ENCODE assay signal across 8 cellular contexts in the genomic region with DNA sequence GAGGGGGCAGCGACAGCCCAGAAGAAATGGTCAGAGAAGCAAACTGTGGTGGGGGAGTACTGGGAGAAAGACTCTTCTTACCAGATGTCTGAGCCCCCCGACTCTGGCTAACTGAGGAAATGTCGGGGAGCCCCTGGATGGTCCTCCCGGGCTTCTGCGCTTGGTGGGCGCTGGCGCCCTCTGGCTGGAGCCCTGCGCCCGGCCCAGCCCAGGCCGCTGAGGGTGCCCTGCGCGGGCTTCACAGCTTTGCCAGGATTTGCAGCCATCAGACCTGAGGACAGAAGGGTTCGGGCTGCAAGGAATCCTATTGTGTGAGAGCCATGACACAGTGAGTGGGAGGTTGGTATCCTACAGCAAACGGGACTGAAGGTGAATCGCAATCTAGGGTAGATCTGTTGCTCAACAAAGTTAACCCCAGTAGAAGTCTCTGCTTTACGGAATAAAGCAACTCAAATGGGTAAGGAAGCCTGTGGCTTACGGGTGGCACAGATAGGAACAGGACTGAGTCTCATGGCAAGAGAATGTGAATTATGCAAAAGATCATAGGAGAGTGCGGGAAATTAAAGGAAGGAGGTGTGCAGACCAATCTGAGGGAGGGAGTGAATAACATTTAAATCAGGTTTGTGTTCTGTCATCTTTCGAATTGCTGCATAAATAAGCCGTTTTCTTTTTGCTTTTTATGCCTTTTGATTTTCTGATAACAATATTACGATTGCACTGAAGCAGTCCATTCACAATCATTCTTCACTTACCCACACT. TPM values are rescaled to one million over a fixed set of nuclear protein-coding genes. Genes with fewer than 3 reads are reported as not detected.
DNase-seq lines count a peak whose midpoint lies in the region; ATAC-seq and TF ChIP-seq lines count a peak whose summit lies in the region.

No MANE protein-coding gene starts in this region.

- no peaks in the 10 kb centered on the region for H3K9me3 ChIP-seq in BE2C
- no peaks in the 10 kb centered on the region for H3K9me3 ChIP-seq in HUES64 (ENCODE audit: insufficient read depth, low read depth, low read length)
- H3K9me3 ChIP-seq in WERI-Rb-1 (ENCODE audit: severe bottlenecking) = no peaks in the 10 kb centered on the region
- H3K9me3 ChIP-seq in upper lobe of right lung = no peaks in the 10 kb centered on the region

- intact Hi-C loops in upper lobe of right lung (cut with DNase I) = no loop called here

- H3K4me1 ChIP-seq in BE2C (no peaks in the 10 kb centered on the region), HUES64 (ENCODE audit: insufficient read depth, low read length) (peaks cover 12% of the 10 kb centered on the region), upper lobe of right lung (no peaks in the 10 kb centered on the region)

- DNase-seq in BE2C = peak; percentile 18
- peak; percentile 71 for DNase-seq in WERI-Rb-1
- DNase-seq in fibroblast of gingiva (ENCODE audit: low read depth) = peak; percentile 25
- DNase-seq in mucosa of gallbladder (ENCODE audit: low spot score) = peak; percentile 40
- peak; percentile 75 for DNase-seq in upper lobe of right lung
- no peak for DNase-seq in KG1 (lab: John Stamatoyannopoulos, UW)

- 18% methylated on average over 21 of the region's 21 CpGs for WGBS in HUES64

- TF ChIP-seq CTCF in BE2C (IDR thresholded peaks at IDR 0.05; ENCODE audit: low read depth, low read length) (peak; percentile 58), WERI-Rb-1 (IDR thresholded peaks at IDR 0.05; ENCODE audit: low read depth, low read length) (peak; percentile 85), upper lobe of right lung (IDR thresholded peaks at IDR 0.05) (peak; percentile 60)

- H3K4me3 ChIP-seq in BE2C (ENCODE audit: low read depth, low read length) = peak overlapping the region; percentile 51
- peak overlapping the region; percentile 73 for H3K4me3 ChIP-seq in HUES64 (ENCODE audit: low read length)
- peak overlapping the region; percentile 60 for H3K4me3 ChIP-seq in WERI-Rb-1 (ENCODE audit: low read depth, low read length)
- peak overlapping the region; percentile 65 for H3K4me3 ChIP-seq in upper lobe of right lung

- H3K36me3 ChIP-seq in BE2C (no peaks in the 10 kb centered on the region), HUES64 (ENCODE audit: insufficient read depth, low read length) (no peaks in the 10 kb centered on the region), WERI-Rb-1 (no peaks in the 10 kb centered on the region), upper lobe of right lung (no peaks in the 10 kb centered on the region)

- peak overlapping the region; percentile 51 for H3K9ac ChIP-seq in HUES64 (ENCODE audit: low read depth, low read length)

- H3K27ac ChIP-seq in HUES64 (ENCODE audit: low read depth, low read length) (peak overlapping the region; percentile 37; the same call in 1 of the 2 replicates), WERI-Rb-1 (no peak overlapping the region), upper lobe of right lung (no peak overlapping the region)

- H3K27me3 ChIP-seq in BE2C = peaks cover 35% of the 10 kb centered on the region
- H3K27me3 ChIP-seq in HUES64 (ENCODE audit: insufficient read depth, low read length) = peaks cover 51% of the 10 kb centered on the region
- H3K27me3 ChIP-seq in WERI-Rb-1 (ENCODE audit: insufficient read depth, low read depth, severe bottlenecking) = peaks cover 15% of the 10 kb centered on the region
- H3K27me3 ChIP-seq in upper lobe of right lung = peaks cover 16% of the 10 kb centered on the region

- ATAC-seq in GM18511 (IDR thresholded peaks at IDR 0.05; ENCODE audit: unreplicated experiment) (peak; percentile 59), upper lobe of right lung (peak; percentile 82)

RNA-seq across cellular contexts. Expression of a gene that starts 0.7 kb away (rescaled TPM):
- polyA plus RNA-seq in BE2C (2012; ENCODE audit: insufficient read depth, insufficient read length, low read depth) = 0.31 TPM
- 7.8 TPM for polyA plus RNA-seq in HUES64 (2013, experiment 1 of 2)
- 8.5 TPM for polyA plus RNA-seq in HUES64 (2013, experiment 2 of 2)
- total RNA-seq in mucosa of gallbladder (61.7 TPM), upper lobe of right lung (11.7 TPM)
